ENCODE assay signal across 8 cellular contexts in genomic region chr7:141073641-141074161, GRCh38. TPM values are rescaled to one million over a fixed set of nuclear protein-coding genes. Genes with fewer than 3 reads are reported as not detected.
DNase-seq lines count a peak whose midpoint lies in the region; ATAC-seq lines count a peak whose summit lies in the region.

Gene TMEM178B (plus strand): TSS chr7:141074064.

- in situ Hi-C loops in G401 (cut with HindIII; ENCODE audit: low sequenced_read_pairs) = no loop called here

- peak within 1 kb of the TSS; percentile 49 for H3K4me2 ChIP-seq in Karpas-422 (ENCODE audit: low read depth, low read length, poor library complexity, severe bottlenecking)

- H3K4me1 ChIP-seq in Karpas-422 (ENCODE audit: low read length) = no peaks in the 10 kb centered on the region

- no peaks in the 10 kb centered on the region for H3K79me2 ChIP-seq in Karpas-422 (ENCODE audit: low read length)

- H2AFZ ChIP-seq in Karpas-422 (ENCODE audit: low read length) = no peak within 1 kb of the TSS

- no peaks in the 10 kb centered on the region for H3K9me3 Mint-ChIP-seq in immature natural killer cell
- no peaks in the 10 kb centered on the region for H3K9me3 Mint-ChIP-seq in stimulated activated naive B cell treated with anti-CD40 and anti-IgM and Interleukin-4, amounts not matched to agents 10 μg/mL and 1 μg/mL and 100 μg/mL, for 72 hours

- H3K36me3 Mint-ChIP-seq in immature natural killer cell = no peaks in the 10 kb centered on the region
- H3K36me3 Mint-ChIP-seq in stimulated activated naive B cell treated with anti-CD40 and anti-IgM and Interleukin-4, amounts not matched to agents 10 μg/mL and 1 μg/mL and 100 μg/mL, for 72 hours = no peaks in the 10 kb centered on the region

- peak within 1 kb of the TSS; percentile 69 to 75 (median 70) for H3K4me3 Mint-ChIP-seq in immature natural killer cell
- peak within 1 kb of the TSS; percentile 82 to 84 for H3K4me3 Mint-ChIP-seq in stimulated activated naive B cell treated with anti-CD40 and anti-IgM and Interleukin-4, amounts not matched to agents 10 μg/mL and 1 μg/mL and 100 μg/mL, for 72 hours

- H3K27ac ChIP-seq in Karpas-422 (ENCODE audit: low read length) = no peak within 1 kb of the TSS

- peak; percentile 25 to 30 for ATAC-seq in stimulated activated naive B cell treated with anti-CD40 and anti-IgM and Interleukin-4, amounts not matched to agents 10 μg/mL and 1 μg/mL and 100 μg/mL, for 72 hours (replicated peaks)
- no peak for ATAC-seq in HG03457 (IDR thresholded peaks at IDR 0.05; ENCODE audit: unreplicated experiment)

- peaks cover 27 to 32% of the 10 kb centered on the region in 2 donors for H3K4me1 Mint-ChIP-seq in immature natural killer cell
- peaks cover 15 to 35% of the 10 kb centered on the region in 2 donors for H3K4me1 Mint-ChIP-seq in stimulated activated naive B cell treated with anti-CD40 and anti-IgM and Interleukin-4, amounts not matched to agents 10 μg/mL and 1 μg/mL and 100 μg/mL, for 72 hours

- no peaks in the 10 kb centered on the region for H3K9me3 ChIP-seq in Karpas-422 (ENCODE audit: low read length)

- H3K9me2 ChIP-seq in Karpas-422 (replicated peaks; ENCODE audit: insufficient read depth, low read length) = no peaks in the 10 kb centered on the region

- no peak within 1 kb of the TSS for H3K27ac Mint-ChIP-seq in immature natural killer cell
- H3K27ac Mint-ChIP-seq in stimulated activated naive B cell treated with anti-CD40 and anti-IgM and Interleukin-4, amounts not matched to agents 10 μg/mL and 1 μg/mL and 100 μg/mL, for 72 hours = peak within 1 kb of the TSS; percentile 57

- DNase-seq in EL (peak; percentile 15), Karpas-422 (no peak), astrocyte of the hippocampus (ENCODE audit: low read depth, low spot score) (peak; percentile 37), immature natural killer cell (no peak), G401 (ENCODE audit: low spot score) (no peak), NOMO-1 treated with dmso at 0.1 percent for 144 hours (lab: John Stamatoyannopoulos, UW; ENCODE audit: unreplicated experiment) (no peak)
- peak; percentile 1 for DNase-seq in stimulated activated naive B cell treated with anti-CD40 and anti-IgM and Interleukin-4, amounts not matched to agents 10 μg/mL and 1 μg/mL and 100 μg/mL, for 72 hours

- no peaks in the 10 kb centered on the region for H3K36me3 ChIP-seq in Karpas-422 (ENCODE audit: insufficient read depth, low read length)

- no peak within 1 kb of the TSS for H3K9ac ChIP-seq in Karpas-422 (ENCODE audit: low read length)

- H4K20me1 ChIP-seq in Karpas-422 (ENCODE audit: insufficient read depth, low read depth, low read length) = no peaks in the 10 kb centered on the region

- H3K4me3 ChIP-seq in Karpas-422 (ENCODE audit: low read length) = peak within 1 kb of the TSS; percentile 36; the same call in 1 of the 2 replicates

- no peaks in the 10 kb centered on the region for H3K27me3 ChIP-seq in Karpas-422 (ENCODE audit: low read length)

- H3K27me3 Mint-ChIP-seq in immature natural killer cell (ENCODE audit: low read depth in 3 of 3) = peaks cover 6 to 31% (median 24%) of the 10 kb centered on the region in 3 donors
- peaks cover 41 to 58% of the 10 kb centered on the region in 2 donors for H3K27me3 Mint-ChIP-seq in stimulated activated naive B cell treated with anti-CD40 and anti-IgM and Interleukin-4, amounts not matched to agents 10 μg/mL and 1 μg/mL and 100 μg/mL, for 72 hours

RNA-seq across cellular contexts. Expression of gene TMEM178B, which starts in this region (rescaled TPM):
- total RNA-seq in Karpas-422 (2014; rRNA removed; shearing (Covaris generic); ENCODE audit: low replicate concordance) = not detected in 2 replicates
- polyA plus RNA-seq in immature natural killer cell = not detected
- 0.31 and 1.1 TPM in 2 replicates for total RNA-seq in G401 (2014; rRNA removed; shearing (Covaris generic))

Comparison
In these comparisons a context has a peak if more than half of its experiments do, and no peak if none do; other contexts are left out.
1. DNase-seq: peak in EL (single experiment), astrocyte of the hippocampus (single experiment) and stimulated activated naive B cell treated with anti-CD40 and anti-IgM and Interleukin-4, amounts not matched to agents 10 μg/mL and 1 μg/mL and 100 μg/mL, for 72 hours (single experiment); none in Karpas-422 (single experiment), immature natural killer cell (0 of 3), G401 (single experiment) and NOMO-1 treated with dmso at 0.1 percent for 144 hours (single experiment).